Comparison of ENCODE assay signal across 10 cellular contexts in genomic region chr1:7389201-7389785, GRCh38.
DNase-seq lines count a peak whose midpoint lies in the region; ATAC-seq and TF ChIP-seq lines count a peak whose summit lies in the region.
"Had no signal": no experiment of that assay in that cellular context is flagged by ENCODE, and none has a peak within 500 bp of the region (broad histone marks: within the 10 kb centered on the region; RNA-seq: fewer than 3 reads in every experiment).

No MANE protein-coding gene starts in this region.

- WGBS in SK-N-SH (ENCODE audit: low lambda C conversion rate), result 37% methylated on average over 5 of the region's 10 CpGs
- 21 to 26% (median 21%) methylated on average over 10 of the region's 10 CpGs for WGBS in psoas muscle, 3 donors

- H3F3A ChIP-seq in SK-N-SH (replicated peaks; ENCODE audit: insufficient read depth), result no peaks in the 10 kb centered on the region

- H3K4me2 ChIP-seq in BLaER1 (peak overlapping the region; percentile 65), SK-N-SH (no peak overlapping the region)

- no peaks in the 10 kb centered on the region for H3K9me2 ChIP-seq in SK-N-SH

- peak overlapping the region; percentile 61; the same call in 1 of the 2 replicates for H3K9ac ChIP-seq in BLaER1
- no peak overlapping the region for H3K9ac ChIP-seq in SK-N-SH

- no peaks in the 10 kb centered on the region for H4K20me1 ChIP-seq in BLaER1
- no peaks in the 10 kb centered on the region for H4K20me1 ChIP-seq in SK-N-SH (ENCODE audit: insufficient read depth)

- no peaks in the 10 kb centered on the region for H3K79me2 ChIP-seq in SK-N-SH (ENCODE audit: insufficient read depth)

- H3K36me3 ChIP-seq in BLaER1, result no peaks in the 10 kb centered on the region
- H3K36me3 ChIP-seq in SK-N-SH (replicated peaks in 1 of 2; ENCODE audit: control insufficient read depth in 1 of 2, insufficient read depth in 2 of 2, low read length in 1 of 2), result no peaks in the 10 kb centered on the region
- H3K36me3 ChIP-seq in psoas muscle (ENCODE audit: insufficient read depth in 1 of 2, low read depth in 1 of 2), result no peaks in the 10 kb centered on the region
- H3K36me3 ChIP-seq: SJSA1 had no signal

- H3K9me3 ChIP-seq in BLaER1 (no peaks in the 10 kb centered on the region), SK-N-SH (no peaks in the 10 kb centered on the region), psoas muscle (no peaks in the 10 kb centered on the region)
- H3K9me3 ChIP-seq: SJSA1 had no signal

- peaks cover 23% of the 10 kb centered on the region for H3K4me1 ChIP-seq in BLaER1
- peaks cover 0 to 32% of the 10 kb centered on the region in 2 experiments; a peak in 1 of 4 replicates for H3K4me1 ChIP-seq in SK-N-SH (ENCODE audit: control insufficient read depth in 1 of 2, insufficient read depth in 2 of 2, low read depth in 1 of 2, low read length in 1 of 2)
- H3K4me1 ChIP-seq in psoas muscle, result no peaks in the 10 kb centered on the region
- H3K4me1 ChIP-seq: SJSA1 had no signal

- intact Hi-C loops in Right ventricle myocardium superior (cut with DNase I), result no loop called here
- intact Hi-C loops in psoas muscle (cut with DNase I), result no loop called here

- DNase-seq in SK-N-SH, result peak; percentile 60
- DNase-seq in Right ventricle myocardium superior, result no peak
- DNase-seq in psoas muscle, result no peak
- no peak for DNase-seq in stimulated activated CD4-positive, alpha-beta T cell treated with anti-CD3 and anti-CD28 coated beads, Interleukin-4, amount 100 ng/mL, for 4 hours
- DNase-seq in H4 (ENCODE audit: low spot score), result no peak
- no peak for DNase-seq in midbrain (lab: John Stamatoyannopoulos, UW)
- DNase-seq in HCEC 1CT, result no peak
- DNase-seq: NCI-H1694 treated with DMSO at 0.1 percent for 48 hours had no signal

- H3K4me3 ChIP-seq in BLaER1, result no peak overlapping the region
- H3K4me3 ChIP-seq in SK-N-SH (ENCODE audit: low read depth in 2 of 2, low read length in 1 of 2), result no peak overlapping the region
- no peak overlapping the region for H3K4me3 ChIP-seq in psoas muscle
- H3K4me3 ChIP-seq: SJSA1 had no signal

- no peaks in the 10 kb centered on the region; the same call in 1 of the 2 replicates for H3K27me3 ChIP-seq in BLaER1
- H3K27me3 ChIP-seq in SK-N-SH (ENCODE audit: insufficient read depth), result no peaks in the 10 kb centered on the region
- peaks cover 0 to 2% (median 0%) of the 10 kb centered on the region in 3 donors for H3K27me3 ChIP-seq in psoas muscle (ENCODE audit: insufficient read depth in 3 of 3, low read length in 2 of 3)
- H3K27me3 ChIP-seq: SJSA1 had no signal

- TF ChIP-seq CTCF in SK-N-SH (IDR thresholded peaks at IDR 0.05), result no peak
- no peak for TF ChIP-seq CTCF in psoas muscle (IDR thresholded peaks at IDR 0.05)

- TF ChIP-seq RAD21 in SK-N-SH (IDR thresholded peaks at IDR 0.05; ENCODE audit: low read length), result no peak

- CTCF ChIA-PET in SK-N-SH (lab: Yijun Ruan, JAX), result interaction anchor here (0.8 to 3.3 kb wide), 2 partner anchors 168 to 258 kb away, joined by 3 to 9 read pairs; no protein-coding TSS in a partner anchor

- TF ChIP-seq EP300 in SK-N-SH (IDR thresholded peaks at IDR 0.05; ENCODE audit: borderline replicate concordance in 1 of 2, low read depth in 1 of 2, low read length in 1 of 2), result no peak

- H3K27ac ChIP-seq in BLaER1 (peak overlapping the region; percentile 68), SK-N-SH (ENCODE audit: low read depth in 2 of 2, low read length in 1 of 2) (peak overlapping the region in 1 of 2 experiments; percentile 76; a peak in 2 of 4 replicates), psoas muscle (peak overlapping the region; percentile 1)
- H3K27ac ChIP-seq: SJSA1 had no signal

- ATAC-seq in Right ventricle myocardium superior (ENCODE audit: poor library complexity) (peak; percentile 63), psoas muscle (peak in 2 of 4 donors; percentile 19 to 27)

- no peak overlapping the region for H2AFZ ChIP-seq in SK-N-SH (ENCODE audit: low read depth)

- POLR2A ChIA-PET in SK-N-SH (lab: Yijun Ruan, JAX), result no interaction called here

TF ChIP-seq in SK-N-SH, 30 proteins besides CTCF, POLR2A, EP300 and RAD21:
- TF ChIP-seq YY1 (IDR thresholded peaks at IDR 0.05; ENCODE audit: low read depth) (no peak), ZBTB33 (IDR thresholded peaks at IDR 0.05; ENCODE audit: borderline replicate concordance, low read depth) (no peak), RXRA (IDR thresholded peaks at IDR 0.05; ENCODE audit: borderline replicate concordance, low read depth) (no peak), FOXM1 (IDR thresholded peaks at IDR 0.05; ENCODE audit: low read depth) (no peak), IRF3 (IDR thresholded peaks at IDR 0.05; ENCODE audit: low read depth, low read length) (no peak), USF1 (IDR thresholded peaks at IDR 0.05; ENCODE audit: borderline replicate concordance, low read depth) (no peak), GATA2 (CRISPR knock-in tag; IDR thresholded peaks at IDR 0.05) (no peak), MXI1 (IDR thresholded peaks at IDR 0.05; ENCODE audit: low read depth, low read length) (no peak), FOXJ3 (CRISPR knock-in tag; IDR thresholded peaks at IDR 0.05) (no peak), MAX (IDR thresholded peaks at IDR 0.05; ENCODE audit: low read depth) (no peak), TAF1 (IDR thresholded peaks at IDR 0.05; ENCODE audit: borderline replicate concordance, low read depth, low read length) (no peak), JUND (IDR thresholded peaks at IDR 0.05) (no peak), TEAD4 (IDR thresholded peaks at IDR 0.05; ENCODE audit: borderline replicate concordance, insufficient read depth) (no peak), RCOR1 (IDR thresholded peaks at IDR 0.05; ENCODE audit: low read length) (no peak)
